ENCODE assay signal across 9 cellular contexts in the genomic region with DNA sequence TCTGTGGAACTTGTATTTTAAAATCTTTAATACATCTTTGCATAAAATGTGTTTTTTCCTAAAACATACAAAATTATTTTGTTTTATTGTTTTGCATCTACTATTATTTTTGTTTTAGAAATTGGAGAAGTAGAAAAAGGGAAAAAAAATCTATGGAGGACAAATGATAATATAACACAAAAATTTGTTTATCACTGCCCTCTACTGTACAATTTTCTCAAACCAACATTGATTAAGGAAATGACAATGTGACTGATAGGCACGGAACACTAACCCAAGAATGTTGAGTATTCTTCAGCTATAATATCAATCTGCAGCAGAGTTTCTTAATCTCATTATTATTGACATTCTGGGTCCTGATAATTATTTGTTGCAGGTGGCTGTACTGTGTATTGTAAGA. TPM values are rescaled to one million over a fixed set of nuclear protein-coding genes. Genes with fewer than 3 reads are reported as not detected.
DNase-seq lines count a peak whose midpoint lies in the region; ATAC-seq, FAIRE-seq and TF ChIP-seq lines count a peak whose summit lies in the region.
"Had no signal": no experiment of that assay in that cellular context is flagged by ENCODE, and none has a peak within 500 bp of the region (broad histone marks: within the 10 kb centered on the region; RNA-seq: fewer than 3 reads in every experiment).

No MANE protein-coding gene starts in this region.

- no TSS peak for BruUV-seq in HepG2 (replicated peaks; lab: Mats Ljungman, UMichigan)

- no peak overlapping the region for H3K4me3 ChIP-seq in HepG2 (replicated peaks in 1 of 3; ENCODE audit: insufficient read depth in 1 of 3, low read depth in 2 of 3, low read length in 3 of 3)

- no peak overlapping the region for H4K91ac ChIP-seq in H9 (ENCODE audit: insufficient read length, low read depth, low read length)

- H3K36me3 ChIP-seq in HepG2 (replicated peaks in 1 of 2; ENCODE audit: control insufficient read depth in 1 of 2, insufficient read depth in 2 of 2, low read length in 2 of 2), result no peaks in the 10 kb centered on the region

- no peak overlapping the region for H4K5ac ChIP-seq in H9 (ENCODE audit: insufficient read length, low read depth, low read length)

- H3K36me3 Mint-ChIP-seq in H9 (ENCODE audit: insufficient read depth in 1 of 3, low read depth in 3 of 3), result no peaks in the 10 kb centered on the region

- H3K79me2 ChIP-seq in H9 (ENCODE audit: insufficient read depth, low read length) (no peaks in the 10 kb centered on the region), HepG2 (ENCODE audit: insufficient read depth, low read length) (no peaks in the 10 kb centered on the region)

- POLR2A ChIA-PET in HepG2 (lab: Yijun Ruan, JAX), result no interaction called here

- H2AK5ac ChIP-seq in H9 (ENCODE audit: insufficient read length, low read length), result no peak overlapping the region

- H3K4me1 Mint-ChIP-seq in H9, result no peaks in the 10 kb centered on the region
- H3K4me1 Mint-ChIP-seq: activated naive CD8-positive, alpha-beta T cell treated with anti-CD3 and anti-CD28 coated beads, Interleukin-2, amount 50 U/mL, for 24 hours had no signal

- H3K23ac ChIP-seq in H9 (ENCODE audit: insufficient read length, low read depth, low read length), result no peak overlapping the region

- TF ChIP-seq CTCF in H9 (conservative IDR thresholded peaks at IDR 0.05) (peak; percentile 40), HepG2 (CRISPR knock-in tag; IDR thresholded peaks at IDR 0.05) (peak; percentile 27; the same call in 1 of the 2 replicates)

- no peak overlapping the region for H2BK15ac ChIP-seq in H9 (ENCODE audit: low read depth, low read length)

- CTCF ChIA-PET in HepG2 (lab: Yijun Ruan, JAX; ENCODE audit: low intra/inter-chr PET ratio, low total read pairs), result interaction anchor here (1.1 to 1.8 kb wide), 2 partner anchors 135 to 149 kb away, joined by 6 to 13 read pairs; no protein-coding TSS in a partner anchor

- peak; percentile 85 for FAIRE-seq in RCC 7860 (lab: Jason Lieb, UNC)
- FAIRE-seq in HepG2 (lab: Jason Lieb, UNC), result no peak

- DNase-seq in DMS 273 (lab: John Stamatoyannopoulos, UW; ENCODE audit: unreplicated experiment) (peak; percentile 67), H9 (no peak), RCC 7860 (ENCODE audit: low spot score) (no peak), HepG2 (ENCODE audit: low spot score) (no peak), NK-92 (lab: John Stamatoyannopoulos, UW; ENCODE audit: unreplicated experiment) (no peak), NCI-H2196 treated with DMSO at 0.1 percent for 48 hours (lab: John Stamatoyannopoulos, UW; ENCODE audit: unreplicated experiment) (no peak)
- no peak for DNase-seq in activated naive CD4-positive, alpha-beta T cell (lab: John Stamatoyannopoulos, UW)
- DNase-seq: activated naive CD8-positive, alpha-beta T cell treated with anti-CD3 and anti-CD28 coated beads, Interleukin-2, amount 50 U/mL, for 24 hours had no signal

- no peaks in the 10 kb centered on the region for H3K23me2 ChIP-seq in H9 (ENCODE audit: insufficient read length, low read depth, low read length, poor library complexity, severe bottlenecking)

- H3K4me2 ChIP-seq in H9 (ENCODE audit: insufficient read depth, insufficient read length, low read length) (no peak overlapping the region), HepG2 (ENCODE audit: low read depth, low read length) (no peak overlapping the region)

- no peak overlapping the region for H2AFZ ChIP-seq in H9 (ENCODE audit: low read length)
- no peak overlapping the region for H2AFZ ChIP-seq in HepG2 (ENCODE audit: low read length)

- no peak overlapping the region for H3K18ac ChIP-seq in H9 (ENCODE audit: insufficient read length, low read depth, low read length)

- H3K9me3 ChIP-seq in H9 (ENCODE audit: control insufficient read depth, low read depth, low read length) (no peaks in the 10 kb centered on the region), HepG2 (ENCODE audit: low read length) (no peaks in the 10 kb centered on the region)

- no peak overlapping the region for H3T11ph ChIP-seq in H9 (ENCODE audit: low read length)

- intact Hi-C loops in HepG2 (cut with micrococcal nuclease; ENCODE audit: unreplicated experiment), result loop anchor here (1.0 kb wide), 3 partner anchors 84 to 149 kb away; no protein-coding TSS in a partner anchor

- in situ Hi-C loops in HepG2 (cut with HindIII; ENCODE audit: extremely low pct_ligation_motif_present, low pct_unique_long_range_greater_than_20kb), result no loop called here

- H2BK12ac ChIP-seq in H9 (ENCODE audit: insufficient read length, low read depth, low read length), result no peak overlapping the region

- TF ChIP-seq EP300 in HepG2 (IDR thresholded peaks at IDR 0.05; ENCODE audit: low read depth in 2 of 2, low read length in 2 of 2) (no peak), HepG2 (CRISPR knock-in tag; IDR thresholded peaks at IDR 0.05; ENCODE audit: borderline replicate concordance) (no peak)

- no peak overlapping the region for H3K4ac ChIP-seq in H9 (ENCODE audit: low read depth, low read length)

- H3K27me3 ChIP-seq in H9 (ENCODE audit: insufficient read depth, low read length), result no peaks in the 10 kb centered on the region; the same call in 1 of the 2 replicates
- no peaks in the 10 kb centered on the region for H3K27me3 ChIP-seq in HepG2 (ENCODE audit: control insufficient read depth in 1 of 2, insufficient read depth in 2 of 2, low read length in 2 of 2)

- no peak overlapping the region for H3K14ac ChIP-seq in H9 (ENCODE audit: insufficient read depth, low read length)

- no peak overlapping the region for H3K27ac Mint-ChIP-seq in H9
- H3K27ac Mint-ChIP-seq: activated naive CD8-positive, alpha-beta T cell treated with anti-CD3 and anti-CD28 coated beads, Interleukin-2, amount 50 U/mL, for 24 hours had no signal

- WGBS in H9 (ENCODE audit: extremely low coverage, insufficient read length, low lambda C conversion rate), result no CpG with 5 or more reads among the region's 1 CpG
- WGBS in HepG2 (ENCODE audit: low lambda C conversion rate), result 4% methylated on average over 1 of the region's 1 CpG

- no peaks in the 10 kb centered on the region for H3K9me3 Mint-ChIP-seq in H9
- H3K9me3 Mint-ChIP-seq: activated naive CD8-positive, alpha-beta T cell treated with anti-CD3 and anti-CD28 coated beads, Interleukin-2, amount 50 U/mL, for 24 hours had no signal

- no peak for TF ChIP-seq POLR2A in HepG2 (IDR thresholded peaks at IDR 0.05; ENCODE audit: insufficient read depth in 1 of 2, low read depth in 2 of 2, low read length in 2 of 2)

- ATAC-seq in HepG2 (0 out of 3 replicates have a peak, but pooled peaks have one; percentile 43), GM19452 (IDR thresholded peaks at IDR 0.05; ENCODE audit: unreplicated experiment) (no peak)
- ATAC-seq: activated naive CD8-positive, alpha-beta T cell treated with anti-CD3 and anti-CD28 coated beads, Interleukin-2, amount 50 U/mL, for 24 hours had no signal

- H3K56ac ChIP-seq in H9 (ENCODE audit: insufficient read length, low read depth, low read length), result no peak overlapping the region

- H2BK5ac ChIP-seq in H9 (ENCODE audit: insufficient read length, low read length), result no peak overlapping the region

- no peaks in the 10 kb centered on the region for H3K79me1 ChIP-seq in H9 (ENCODE audit: insufficient read depth, low read depth, low read length, poor library complexity, severe bottlenecking)

- H3K9ac ChIP-seq in H9 (ENCODE audit: extremely low read depth, insufficient read length, low read length), result no peak overlapping the region
- no peak overlapping the region for H3K9ac ChIP-seq in HepG2 (ENCODE audit: insufficient read depth, low read depth, low read length)

- H4K8ac ChIP-seq in H9 (replicated peaks; ENCODE audit: insufficient read length, low read depth, low read length), result no peak overlapping the region

- no peak for TF ChIP-seq RAD21 in HepG2 (CRISPR knock-in tag; IDR thresholded peaks at IDR 0.05)

- H3K4me1 ChIP-seq in H9 (ENCODE audit: insufficient read depth, low read length), result no peaks in the 10 kb centered on the region
- H3K4me1 ChIP-seq in HepG2 (ENCODE audit: insufficient read depth, low read length), result no peaks in the 10 kb centered on the region

- no peak overlapping the region for H2BK120ac ChIP-seq in H9 (ENCODE audit: low read depth, low read length, poor library complexity, severe bottlenecking)

- H3K27ac ChIP-seq in H9 (ENCODE audit: insufficient read length, low read depth, low read length), result no peak overlapping the region
- H3K27ac ChIP-seq in HepG2 (ENCODE audit: extremely low read length, insufficient read depth, low read length), result no peak overlapping the region

- H3K27me3 Mint-ChIP-seq in H9 (ENCODE audit: low read depth), result no peaks in the 10 kb centered on the region
- H3K27me3 Mint-ChIP-seq: activated naive CD8-positive, alpha-beta T cell treated with anti-CD3 and anti-CD28 coated beads, Interleukin-2, amount 50 U/mL, for 24 hours had no signal

- H4K20me1 ChIP-seq in H9 (ENCODE audit: control insufficient read depth, insufficient read depth, insufficient read length) (no peaks in the 10 kb centered on the region), HepG2 (ENCODE audit: insufficient read depth, low read length) (no peaks in the 10 kb centered on the region)

- no peak overlapping the region for H2BK20ac ChIP-seq in H9 (ENCODE audit: low read depth, low read length, poor library complexity, severe bottlenecking)

- H3K4me3 Mint-ChIP-seq in H9, result no peak overlapping the region
- H3K4me3 Mint-ChIP-seq: activated naive CD8-positive, alpha-beta T cell treated with anti-CD3 and anti-CD28 coated beads, Interleukin-2, amount 50 U/mL, for 24 hours had no signal

RNA-seq across cellular contexts. Expression of gene ING3, which starts 9.5 kb away (rescaled TPM):
- total RNA-seq in H9 (2021) (22.7 and 23.1 TPM in 2 replicates), HepG2 (2016; rRNA removed; fragmentation: Illumina TruSeq; extraction: Trizol) (12.8 and 17.3 TPM in 2 replicates)
- 5.4 and 5.6 TPM in 2 replicates for total RNA-seq in HepG2 (2016; cell fraction: cytosol; rRNA removed; fragmentation: Illumina TruSeq; extraction: Trizol; ENCODE audit: low read depth)
- total RNA-seq in HepG2 (2016; cell fraction: insoluble cytoplasmic fraction; rRNA removed; fragmentation: Illumina TruSeq; extraction: Trizol), result 12.3 and 17.5 TPM in 2 replicates
- 9.2 and 10.4 TPM in 2 replicates for total RNA-seq in HepG2 (2016; cell fraction: membrane; rRNA removed; fragmentation: Illumina TruSeq; extraction: Trizol)
- 17.5 and 19.0 TPM in 2 replicates for total RNA-seq in HepG2 (2016; cell fraction: nucleus; rRNA removed; fragmentation: Illumina TruSeq; extraction: Trizol)
- 4.8 and 6.9 TPM in 2 replicates for polyA plus RNA-seq in HepG2 (2011; rRNA removed)
- polyA plus RNA-seq in HepG2 (2011; cell fraction: cytosol; rRNA removed), result 1.9 and 3.0 TPM in 2 replicates
- 5.0 and 7.6 TPM in 2 replicates for polyA plus RNA-seq in HepG2 (2011; cell fraction: nucleus; rRNA removed)
- polyA plus RNA-seq in HepG2 (2012), result 4.6 and 5.4 TPM in 2 replicates
- polyA plus RNA-seq in HepG2 (2016; cell fraction: cytosol; fragmentation: Illumina TruSeq; extraction: Trizol; ENCODE audit: low read depth), result 1.8 and 2.0 TPM in 2 replicates
- 14.2 and 14.8 TPM in 2 replicates for polyA plus RNA-seq in HepG2 (2016; cell fraction: insoluble cytoplasmic fraction; fragmentation: Illumina TruSeq; extraction: Trizol; ENCODE audit: low read depth)
- polyA plus RNA-seq in HepG2 (2016; cell fraction: membrane; fragmentation: Illumina TruSeq; extraction: Trizol; ENCODE audit: low read depth), result 2.5 and 3.9 TPM in 2 replicates
- polyA plus RNA-seq in HepG2 (2016; cell fraction: nucleus; fragmentation: Illumina TruSeq; extraction: Trizol; ENCODE audit: insufficient read depth, low read depth), result 23.1 and 23.8 TPM in 2 replicates
- polyA minus RNA-seq in HepG2 (2011; rRNA and poly(A)+ RNA removed; ENCODE audit: low replicate concordance), result 3.6 and 5.1 TPM in 2 replicates
- polyA minus RNA-seq in HepG2 (2011; cell fraction: cytosol; rRNA and poly(A)+ RNA removed), result 1.4 and 3.0 TPM in 2 replicates
- 31.2 and 43.5 TPM in 2 replicates for polyA minus RNA-seq in HepG2 (2011; cell fraction: nucleus; rRNA and poly(A)+ RNA removed)

RNA-seq across cellular contexts. Expression of gene CPED1, which starts 47.4 kb away (rescaled TPM):
- 0.13 and 0.15 TPM in 2 replicates for total RNA-seq in H9 (2021)
- 27.0 and 41.6 TPM in 2 replicates for total RNA-seq in HepG2 (2016; rRNA removed; fragmentation: Illumina TruSeq; extraction: Trizol)
- 19.1 and 22.1 TPM in 2 replicates for total RNA-seq in HepG2 (2016; cell fraction: cytosol; rRNA removed; fragmentation: Illumina TruSeq; extraction: Trizol; ENCODE audit: low read depth)
- 26.8 and 37.9 TPM in 2 replicates for total RNA-seq in HepG2 (2016; cell fraction: insoluble cytoplasmic fraction; rRNA removed; fragmentation: Illumina TruSeq; extraction: Trizol)
- 42.6 and 47.7 TPM in 2 replicates for total RNA-seq in HepG2 (2016; cell fraction: membrane; rRNA removed; fragmentation: Illumina TruSeq; extraction: Trizol)
- 34.0 and 36.3 TPM in 2 replicates for total RNA-seq in HepG2 (2016; cell fraction: nucleus; rRNA removed; fragmentation: Illumina TruSeq; extraction: Trizol)
- polyA plus RNA-seq in HepG2 (2011; rRNA removed), result 8.1 and 11.5 TPM in 2 replicates
- 5.7 and 8.0 TPM in 2 replicates for polyA plus RNA-seq in HepG2 (2011; cell fraction: cytosol; rRNA removed)
- polyA plus RNA-seq in HepG2 (2011; cell fraction: nucleus; rRNA removed), result 4.5 and 5.1 TPM in 2 replicates
- polyA plus RNA-seq in HepG2 (2012), result 8.0 and 9.2 TPM in 2 replicates
- polyA plus RNA-seq in HepG2 (2016; cell fraction: cytosol; fragmentation: Illumina TruSeq; extraction: Trizol; ENCODE audit: low read depth), result 13.3 and 13.8 TPM in 2 replicates
- polyA plus RNA-seq in HepG2 (2016; cell fraction: insoluble cytoplasmic fraction; fragmentation: Illumina TruSeq; extraction: Trizol; ENCODE audit: low read depth), result 25.0 and 25.2 TPM in 2 replicates
- 25.4 and 27.2 TPM in 2 replicates for polyA plus RNA-seq in HepG2 (2016; cell fraction: membrane; fragmentation: Illumina TruSeq; extraction: Trizol; ENCODE audit: low read depth)
- polyA plus RNA-seq in HepG2 (2016; cell fraction: nucleus; fragmentation: Illumina TruSeq; extraction: Trizol; ENCODE audit: insufficient read depth, low read depth), result 12.7 and 13.4 TPM in 2 replicates
- 2.6 and 9.2 TPM in 2 replicates for polyA minus RNA-seq in HepG2 (2011; rRNA and poly(A)+ RNA removed; ENCODE audit: low replicate concordance)
- polyA minus RNA-seq in HepG2 (2011; cell fraction: cytosol; rRNA and poly(A)+ RNA removed), result 6.2 and 8.8 TPM in 2 replicates
- 22.3 and 31.6 TPM in 2 replicates for polyA minus RNA-seq in HepG2 (2011; cell fraction: nucleus; rRNA and poly(A)+ RNA removed)

Comparison
In these comparisons a context has a peak if more than half of its experiments do, and no peak if none do; other contexts are left out.
1. RNA of gene CPED1, which starts 47.4 kb away (total RNA-seq): 19.1 to 47.7 TPM in HepG2; 0.13 to 0.15 TPM in H9; every median in the first group is over 10 times any median in the second.